In genomic region chr6:73394577-73395354, GRCh38 we compare ENCODE assay signal across 7 cellular contexts. TPM values are rescaled to one million over a fixed set of nuclear protein-coding genes. Genes with fewer than 3 reads are reported as not detected.
DNase-seq lines count a peak whose midpoint lies in the region; ATAC-seq, FAIRE-seq and TF ChIP-seq lines count a peak whose summit lies in the region.

TSS of gene DDX43 (plus strand) at chr6:73394828. CDS start at chr6:73394906, 78 bp downstream.

- H3K27me3 ChIP-seq in endothelial cell of umbilical vein (ENCODE audit: control insufficient read depth in 2 of 2, insufficient read depth in 2 of 2, low read length in 2 of 2): no peaks in the 10 kb centered on the region

- H3K9me3 Mint-ChIP-seq in osteocyte (ENCODE audit: unreplicated experiment): no peaks in the 10 kb centered on the region

- H3K4me3 ChIP-seq in endothelial cell of umbilical vein (replicated peaks in 1 of 3; ENCODE audit: insufficient read depth in 1 of 3, low read depth in 1 of 3, low read length in 3 of 3): peak within 1 kb of the TSS in 1 of 3 experiments; percentile 35

- H3K27me3 Mint-ChIP-seq in osteocyte (ENCODE audit: unreplicated experiment): no peaks in the 10 kb centered on the region

- H3K4me1 ChIP-seq in endothelial cell of umbilical vein (ENCODE audit: control insufficient read depth, extremely low read depth, insufficient read depth, low read length): no peaks in the 10 kb centered on the region

- BruUV-seq in endothelial cell of umbilical vein (replicated peaks; lab: Mats Ljungman, UMichigan): TSS peak; percentile 41

- no peak within 1 kb of the TSS for H3K4me3 Mint-ChIP-seq in osteocyte (ENCODE audit: unreplicated experiment)

- H3K79me2 ChIP-seq in endothelial cell of umbilical vein (ENCODE audit: control insufficient read depth, insufficient read depth, low read length): no peaks in the 10 kb centered on the region

- no peaks in the 10 kb centered on the region for H3K9me1 ChIP-seq in endothelial cell of umbilical vein (replicated peaks; ENCODE audit: control insufficient read depth, extremely low read depth, insufficient read depth, low read length)

- H4K20me1 ChIP-seq in endothelial cell of umbilical vein (replicated peaks; ENCODE audit: control insufficient read depth, extremely low read depth, insufficient read depth, low read length): no peaks in the 10 kb centered on the region

- dilution Hi-C loops in endothelial cell of umbilical vein (cut with MboI; ENCODE audit: extremely low pct_ligation_motif_present, low sequenced_read_pairs): no loop called here

- H2AFZ ChIP-seq in endothelial cell of umbilical vein (ENCODE audit: low read depth, low read length): peak within 1 kb of the TSS; percentile 90

- DNase-seq in T-helper 2 cell: peak in 4 of 5 experiments; percentile 20 to 86 (median 40)
- DNase-seq in endothelial cell of umbilical vein (ENCODE audit: low read depth, low spot score): peak; percentile 72
- peak; percentile 75 for DNase-seq in osteocyte (ENCODE audit: extremely low spot score, unreplicated experiment)
- DNase-seq in NCI-H345 (lab: John Stamatoyannopoulos, UW): no peak
- DNase-seq in T-helper 9 cell: no peak
- DNase-seq in globus pallidus (ENCODE audit: low spot score): no peak

- TF ChIP-seq POLR2A in endothelial cell of umbilical vein (IDR thresholded peaks at IDR 0.05; ENCODE audit: low read depth, low read length): no peak

- H3K9ac ChIP-seq in endothelial cell of umbilical vein (replicated peaks; ENCODE audit: extremely low read depth, insufficient read depth, low read length): peak within 1 kb of the TSS; percentile 53

- intact Hi-C loops in endothelial cell of umbilical vein (cut with micrococcal nuclease): no loop called here

- H3K27ac Mint-ChIP-seq in osteocyte (ENCODE audit: unreplicated experiment): no peak within 1 kb of the TSS

- ATAC-seq in HG02840 (IDR thresholded peaks at IDR 0.05; ENCODE audit: low FRiP score, unreplicated experiment): peak; percentile 80

- H3K4me2 ChIP-seq in endothelial cell of umbilical vein (ENCODE audit: insufficient read depth, low read length): peak within 1 kb of the TSS; percentile 16

- H3K9me3 ChIP-seq in endothelial cell of umbilical vein (replicated peaks; ENCODE audit: control insufficient read depth, insufficient read depth, low read length): no peaks in the 10 kb centered on the region

- TF ChIP-seq CTCF in endothelial cell of umbilical vein (IDR thresholded peaks at IDR 0.05; ENCODE audit: extremely low read depth in 1 of 2, insufficient read depth in 1 of 2, low read depth in 1 of 2, low read length in 2 of 2): no peak
- no peak for TF ChIP-seq CTCF in osteocyte (IDR thresholded peaks at IDR 0.05)

- peak within 1 kb of the TSS; percentile 35 for H3K27ac ChIP-seq in endothelial cell of umbilical vein (ENCODE audit: insufficient read depth, low read depth, low read length)

- POLR2A ChIA-PET in endothelial cell of umbilical vein (lab: Charles Lee): no interaction called here

- FAIRE-seq in endothelial cell of umbilical vein (lab: Jason Lieb, UNC): no peak

- H3K36me3 Mint-ChIP-seq in osteocyte (ENCODE audit: unreplicated experiment): no peaks in the 10 kb centered on the region

- no peaks in the 10 kb centered on the region for H3K36me3 ChIP-seq in endothelial cell of umbilical vein (ENCODE audit: control insufficient read depth in 2 of 2, extremely low read depth in 1 of 2, insufficient read depth in 2 of 2, low read length in 2 of 2)

- CTCF ChIA-PET in endothelial cell of umbilical vein (lab: Charles Lee): interaction anchor here (1.0 kb wide), 1 partner anchor 68 kb away, joined by 3 read pairs; no protein-coding TSS in a partner anchor

- H3K4me1 Mint-ChIP-seq in osteocyte (ENCODE audit: unreplicated experiment): no peaks in the 10 kb centered on the region

TF ChIP-seq in endothelial cell of umbilical vein, 7 proteins besides CTCF, POLR2A, EP300 and RAD21:
- no peak for TF ChIP-seq JUN (IDR thresholded peaks at IDR 0.05; ENCODE audit: borderline replicate concordance, insufficient read depth, insufficient read length, low read depth)
- TF ChIP-seq MYC (IDR thresholded peaks at IDR 0.05; ENCODE audit: low read depth, low read length): no peak
- TF ChIP-seq, protein P1, sequence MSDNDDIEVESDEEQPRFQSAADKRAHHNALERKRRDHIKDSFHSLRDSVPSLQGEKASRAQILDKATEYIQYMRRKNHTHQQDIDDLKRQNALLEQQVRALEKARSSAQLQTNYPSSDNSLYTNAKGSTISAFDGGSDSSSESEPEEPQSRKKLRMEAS (IDR thresholded peaks at IDR 0.05; ENCODE audit: insufficient read depth, insufficient read length): no peak
- no peak for TF ChIP-seq FOS (IDR thresholded peaks at IDR 0.05; ENCODE audit: borderline replicate concordance, insufficient read depth, low read length)
- no peak for TF ChIP-seq EZH2 (IDR thresholded peaks at IDR 0.05; ENCODE audit: borderline replicate concordance, low read depth, low read length, severe bottlenecking)
- TF ChIP-seq GATA2 (IDR thresholded peaks at IDR 0.05; ENCODE audit: insufficient read depth, insufficient read length, low read depth, low read length): no peak
- no peak for TF ChIP-seq POLR2AphosphoS5 (IDR thresholded peaks at IDR 0.05; ENCODE audit: insufficient read depth, low read depth, low read length)

RNA-seq across cellular contexts. Expression of gene DDX43, which starts in this region (rescaled TPM):
- total RNA-seq in endothelial cell of umbilical vein (0.92 and 0.95 TPM in 2 replicates), osteocyte (not detected in 2 replicates)
- 1.2 TPM in 2 replicates for polyA plus RNA-seq in endothelial cell of umbilical vein
- polyA plus RNA-seq in endothelial cell of umbilical vein (2011; cell fraction: cytosol; rRNA removed): 0.83 and 1.0 TPM in 2 replicates
- polyA plus RNA-seq in endothelial cell of umbilical vein (2011; cell fraction: nucleus; rRNA removed): 3.0 and 3.2 TPM in 2 replicates
- polyA plus RNA-seq in endothelial cell of umbilical vein (2012): 1.5 and 1.9 TPM in 2 replicates
- 1.5 and 2.6 TPM in 2 replicates for polyA minus RNA-seq in endothelial cell of umbilical vein
- polyA minus RNA-seq in endothelial cell of umbilical vein (2011; cell fraction: cytosol; rRNA and poly(A)+ RNA removed): not detected
- polyA minus RNA-seq in endothelial cell of umbilical vein (2011; cell fraction: nucleus; rRNA and poly(A)+ RNA removed): 1.9 and 2.5 TPM in 2 replicates

Comparison
In these comparisons a context has a peak if more than half of its experiments do, and no peak if none do; other contexts are left out.
1. Peak in DNase-seq in osteocyte; RNA of the gene not detected or under 1 TPM.
2. DNase-seq: peak in T-helper 2 cell (4 of 5) and endothelial cell of umbilical vein (single experiment); none in NCI-H345 (single experiment), T-helper 9 cell (single experiment) and globus pallidus (single experiment).